In the genomic region with DNA sequence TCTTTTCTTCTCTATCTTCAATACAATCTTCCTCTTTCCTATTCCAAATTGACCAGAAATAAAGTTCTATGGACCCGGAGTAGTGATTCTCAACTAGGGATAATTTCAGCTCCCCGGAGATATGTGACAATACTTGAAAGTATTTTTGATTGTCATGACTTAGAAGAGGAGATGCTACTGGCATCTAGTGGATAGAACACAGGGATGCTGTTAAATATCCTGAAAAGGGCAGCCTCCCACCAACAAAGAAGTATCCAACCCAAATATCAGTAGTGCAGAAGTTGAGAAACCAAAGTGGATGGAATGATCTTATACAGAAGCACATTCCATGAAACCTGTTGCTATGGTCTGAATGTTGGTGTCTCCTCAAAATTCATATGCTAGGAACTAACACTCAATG, we compare ENCODE assay signal across 1 cellular context.
TF ChIP-seq lines count a peak whose summit lies in the region.

No MANE protein-coding gene starts in this region.

TF ChIP-seq in GM23338, 12 proteins besides CTCF, POLR2A, EP300 and RAD21:
- TF ChIP-seq, protein P1, sequence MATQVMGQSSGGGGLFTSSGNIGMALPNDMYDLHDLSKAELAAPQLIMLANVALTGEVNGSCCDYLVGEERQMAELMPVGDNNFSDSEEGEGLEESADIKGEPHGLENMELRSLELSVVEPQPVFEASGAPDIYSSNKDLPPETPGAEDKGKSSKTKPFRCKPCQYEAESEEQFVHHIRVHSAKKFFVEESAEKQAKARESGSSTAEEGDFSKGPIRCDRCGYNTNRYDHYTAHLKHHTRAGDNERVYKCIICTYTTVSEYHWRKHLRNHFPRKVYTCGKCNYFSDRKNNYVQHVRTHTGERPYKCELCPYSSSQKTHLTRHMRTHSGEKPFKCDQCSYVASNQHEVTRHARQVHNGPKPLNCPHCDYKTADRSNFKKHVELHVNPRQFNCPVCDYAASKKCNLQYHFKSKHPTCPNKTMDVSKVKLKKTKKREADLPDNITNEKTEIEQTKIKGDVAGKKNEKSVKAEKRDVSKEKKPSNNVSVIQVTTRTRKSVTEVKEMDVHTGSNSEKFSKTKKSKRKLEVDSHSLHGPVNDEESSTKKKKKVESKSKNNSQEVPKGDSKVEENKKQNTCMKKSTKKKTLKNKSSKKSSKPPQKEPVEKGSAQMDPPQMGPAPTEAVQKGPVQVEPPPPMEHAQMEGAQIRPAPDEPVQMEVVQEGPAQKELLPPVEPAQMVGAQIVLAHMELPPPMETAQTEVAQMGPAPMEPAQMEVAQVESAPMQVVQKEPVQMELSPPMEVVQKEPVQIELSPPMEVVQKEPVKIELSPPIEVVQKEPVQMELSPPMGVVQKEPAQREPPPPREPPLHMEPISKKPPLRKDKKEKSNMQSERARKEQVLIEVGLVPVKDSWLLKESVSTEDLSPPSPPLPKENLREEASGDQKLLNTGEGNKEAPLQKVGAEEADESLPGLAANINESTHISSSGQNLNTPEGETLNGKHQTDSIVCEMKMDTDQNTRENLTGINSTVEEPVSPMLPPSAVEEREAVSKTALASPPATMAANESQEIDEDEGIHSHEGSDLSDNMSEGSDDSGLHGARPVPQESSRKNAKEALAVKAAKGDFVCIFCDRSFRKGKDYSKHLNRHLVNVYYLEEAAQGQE (IDR thresholded peaks at IDR 0.05; ENCODE audit: unreplicated experiment): no peak
- TF ChIP-seq EZH2 (IDR thresholded peaks at IDR 0.05; ENCODE audit: low read depth, unreplicated experiment): no peak
- TF ChIP-seq, protein P2, sequence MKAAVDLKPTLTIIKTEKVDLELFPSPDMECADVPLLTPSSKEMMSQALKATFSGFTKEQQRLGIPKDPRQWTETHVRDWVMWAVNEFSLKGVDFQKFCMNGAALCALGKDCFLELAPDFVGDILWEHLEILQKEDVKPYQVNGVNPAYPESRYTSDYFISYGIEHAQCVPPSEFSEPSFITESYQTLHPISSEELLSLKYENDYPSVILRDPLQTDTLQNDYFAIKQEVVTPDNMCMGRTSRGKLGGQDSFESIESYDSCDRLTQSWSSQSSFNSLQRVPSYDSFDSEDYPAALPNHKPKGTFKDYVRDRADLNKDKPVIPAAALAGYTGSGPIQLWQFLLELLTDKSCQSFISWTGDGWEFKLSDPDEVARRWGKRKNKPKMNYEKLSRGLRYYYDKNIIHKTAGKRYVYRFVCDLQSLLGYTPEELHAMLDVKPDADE (IDR thresholded peaks at IDR 0.05): no peak
- TF ChIP-seq NANOG (IDR thresholded peaks at IDR 0.05; ENCODE audit: borderline replicate concordance): no peak
- TF ChIP-seq ZNF331 (CRISPR knock-in tag; IDR thresholded peaks at IDR 0.05; ENCODE audit: low read depth): no peak
- TF ChIP-seq JUNB (IDR thresholded peaks at IDR 0.05; ENCODE audit: unreplicated experiment): no peak
- TF ChIP-seq, protein P3, sequence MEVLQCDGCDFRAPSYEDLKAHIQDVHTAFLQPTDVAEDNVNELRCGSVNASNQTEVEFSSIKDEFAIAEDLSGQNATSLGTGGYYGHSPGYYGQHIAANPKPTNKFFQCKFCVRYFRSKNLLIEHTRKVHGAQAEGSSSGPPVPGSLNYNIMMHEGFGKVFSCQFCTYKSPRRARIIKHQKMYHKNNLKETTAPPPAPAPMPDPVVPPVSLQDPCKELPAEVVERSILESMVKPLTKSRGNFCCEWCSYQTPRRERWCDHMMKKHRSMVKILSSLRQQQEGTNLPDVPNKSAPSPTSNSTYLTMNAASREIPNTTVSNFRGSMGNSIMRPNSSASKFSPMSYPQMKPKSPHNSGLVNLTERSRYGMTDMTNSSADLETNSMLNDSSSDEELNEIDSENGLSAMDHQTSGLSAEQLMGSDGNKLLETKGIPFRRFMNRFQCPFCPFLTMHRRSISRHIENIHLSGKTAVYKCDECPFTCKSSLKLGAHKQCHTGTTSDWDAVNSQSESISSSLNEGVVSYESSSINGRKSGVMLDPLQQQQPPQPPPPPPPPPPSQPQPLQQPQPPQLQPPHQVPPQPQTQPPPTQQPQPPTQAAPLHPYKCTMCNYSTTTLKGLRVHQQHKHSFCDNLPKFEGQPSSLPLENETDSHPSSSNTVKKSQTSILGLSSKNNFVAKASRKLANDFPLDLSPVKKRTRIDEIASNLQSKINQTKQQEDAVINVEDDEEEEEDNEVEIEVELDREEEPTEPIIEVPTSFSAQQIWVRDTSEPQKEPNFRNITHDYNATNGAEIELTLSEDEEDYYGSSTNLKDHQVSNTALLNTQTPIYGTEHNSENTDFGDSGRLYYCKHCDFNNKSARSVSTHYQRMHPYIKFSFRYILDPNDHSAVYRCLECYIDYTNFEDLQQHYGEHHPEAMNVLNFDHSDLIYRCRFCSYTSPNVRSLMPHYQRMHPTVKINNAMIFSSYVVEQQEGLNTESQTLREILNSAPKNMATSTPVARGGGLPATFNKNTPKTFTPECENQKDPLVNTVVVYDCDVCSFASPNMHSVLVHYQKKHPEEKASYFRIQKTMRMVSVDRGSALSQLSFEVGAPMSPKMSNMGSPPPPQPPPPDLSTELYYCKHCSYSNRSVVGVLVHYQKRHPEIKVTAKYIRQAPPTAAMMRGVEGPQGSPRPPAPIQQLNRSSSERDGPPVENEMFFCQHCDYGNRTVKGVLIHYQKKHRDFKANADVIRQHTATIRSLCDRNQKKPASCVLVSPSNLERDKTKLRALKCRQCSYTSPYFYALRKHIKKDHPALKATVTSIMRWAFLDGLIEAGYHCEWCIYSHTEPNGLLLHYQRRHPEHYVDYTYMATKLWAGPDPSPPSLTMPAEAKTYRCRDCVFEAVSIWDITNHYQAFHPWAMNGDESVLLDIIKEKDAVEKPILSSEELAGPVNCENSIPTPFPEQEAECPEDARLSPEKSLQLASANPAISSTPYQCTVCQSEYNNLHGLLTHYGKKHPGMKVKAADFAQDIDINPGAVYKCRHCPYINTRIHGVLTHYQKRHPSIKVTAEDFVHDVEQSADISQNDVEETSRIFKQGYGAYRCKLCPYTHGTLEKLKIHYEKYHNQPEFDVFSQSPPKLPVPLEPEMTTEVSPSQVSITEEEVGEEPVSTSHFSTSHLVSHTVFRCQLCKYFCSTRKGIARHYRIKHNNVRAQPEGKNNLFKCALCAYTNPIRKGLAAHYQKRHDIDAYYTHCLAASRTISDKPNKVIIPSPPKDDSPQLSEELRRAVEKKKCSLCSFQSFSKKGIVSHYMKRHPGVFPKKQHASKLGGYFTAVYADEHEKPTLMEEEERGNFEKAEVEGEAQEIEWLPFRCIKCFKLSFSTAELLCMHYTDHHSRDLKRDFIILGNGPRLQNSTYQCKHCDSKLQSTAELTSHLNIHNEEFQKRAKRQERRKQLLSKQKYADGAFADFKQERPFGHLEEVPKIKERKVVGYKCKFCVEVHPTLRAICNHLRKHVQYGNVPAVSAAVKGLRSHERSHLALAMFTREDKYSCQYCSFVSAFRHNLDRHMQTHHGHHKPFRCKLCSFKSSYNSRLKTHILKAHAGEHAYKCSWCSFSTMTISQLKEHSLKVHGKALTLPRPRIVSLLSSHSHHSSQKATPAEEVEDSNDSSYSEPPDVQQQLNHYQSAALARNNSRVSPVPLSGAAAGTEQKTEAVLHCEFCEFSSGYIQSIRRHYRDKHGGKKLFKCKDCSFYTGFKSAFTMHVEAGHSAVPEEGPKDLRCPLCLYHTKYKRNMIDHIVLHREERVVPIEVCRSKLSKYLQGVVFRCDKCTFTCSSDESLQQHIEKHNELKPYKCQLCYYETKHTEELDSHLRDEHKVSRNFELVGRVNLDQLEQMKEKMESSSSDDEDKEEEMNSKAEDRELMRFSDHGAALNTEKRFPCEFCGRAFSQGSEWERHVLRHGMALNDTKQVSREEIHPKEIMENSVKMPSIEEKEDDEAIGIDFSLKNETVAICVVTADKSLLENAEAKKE (CRISPR knock-in tag; IDR thresholded peaks at IDR 0.05): no peak
